In the genomic region with DNA sequence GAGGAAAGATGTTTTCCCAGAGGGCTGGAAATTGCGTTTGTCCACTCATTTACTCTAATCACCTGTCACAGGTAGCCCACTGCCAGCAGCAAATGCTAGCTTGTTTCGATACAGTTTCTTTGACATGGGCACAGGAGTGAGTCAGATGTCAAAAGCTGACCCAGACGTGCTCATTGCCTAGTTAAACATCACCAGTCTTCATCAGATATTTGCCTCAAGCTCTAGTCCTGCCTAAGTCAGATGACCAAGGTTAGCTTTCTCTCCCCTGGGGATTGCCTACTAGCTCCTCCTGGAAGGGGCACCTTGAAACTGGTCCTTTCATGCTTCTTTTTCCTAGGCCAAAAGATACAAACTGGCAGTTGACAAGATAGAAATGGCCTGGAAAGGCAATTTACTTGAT, we compare ENCODE assay signal across 22 cellular contexts.
"Had no signal": no experiment of that assay in that cellular context is flagged by ENCODE, and none has a peak within 500 bp of the region (broad histone marks: within the 10 kb centered on the region; RNA-seq: fewer than 3 reads in every experiment).

No MANE protein-coding gene starts in this region.

- H3K4me1 ChIP-seq: SJSA1 had no signal

- H3K27me3 ChIP-seq: SJSA1 had no signal

- DNase-seq: KBM-7, MV-4-11, NCI-H1048, NCI-H1105, NCI-H1436 treated with DMSO at 0.1 percent for 48 hours, NCI-H187, NCI-H2029, NCI-H2081 treated with DMSO at 0.1 percent for 48 hours, NCI-H2171, NCI-H226, NCI-H446, NCI-H510A, NCI-H524 treated with DMSO at 0.1 percent for 48 hours, NCI-H82, Right ventricle myocardium superior, RPMI8226, SIG-M5 had no signal

- FAIRE-seq: HTR-8/SVneo, RCC 7860 had no signal

- H3K4me3 ChIP-seq: SJSA1, SK-N-MC had no signal

- H3K9me3 ChIP-seq: SJSA1 had no signal

- H3K27ac ChIP-seq: HL-60, SJSA1, SK-N-MC had no signal
